In the genomic region with DNA sequence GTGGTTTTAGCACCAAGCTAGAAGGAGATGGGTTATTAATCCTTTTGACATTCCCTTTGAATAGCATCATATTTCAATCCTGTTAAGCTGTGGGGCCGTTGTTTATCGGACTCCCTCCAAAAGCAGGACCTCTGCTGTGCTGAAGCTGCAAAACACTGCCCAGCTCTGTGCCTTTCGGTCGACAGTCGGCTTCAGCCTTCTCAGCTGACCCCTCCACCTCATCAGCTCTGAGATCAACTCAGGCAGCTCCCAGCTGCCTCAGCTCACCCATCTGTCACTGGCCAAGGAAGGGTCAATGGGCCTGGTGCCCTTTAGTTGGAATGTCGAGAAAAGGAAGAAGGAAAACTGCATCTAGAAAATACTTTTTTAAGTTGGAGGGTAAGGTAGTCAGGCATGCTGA, we compare ENCODE assay signal across 22 cellular contexts.
"Had no signal": no experiment of that assay in that cellular context is flagged by ENCODE, and none has a peak within 500 bp of the region (broad histone marks: within the 10 kb centered on the region; RNA-seq: fewer than 3 reads in every experiment).

No MANE protein-coding gene starts in this region.

- H3K27me3 ChIP-seq: right atrium auricular region, thyroid gland had no signal

- DNase-seq: central memory CD4-positive, alpha-beta T cell; effector CD4-positive, alpha-beta T cell; endodermal cell; erythroblast; foreskin melanocyte; heart left ventricle; hypothalamus; kidney glomerular epithelial cell; lower lobe of right lung; sigmoid colon; small intestine; stimulated activated CD4-positive, alpha-beta T cell treated with anti-CD3 and anti-CD28 coated beads, Interleukin-4, amount 100 ng/mL, for 1 hour; stimulated activated CD8-positive, alpha-beta memory T cell treated with anti-CD3 and anti-CD28 coated beads, Interleukin-4, amount 100 ng/mL, for 48 hours; stimulated activated naive CD8-positive, alpha-beta T cell treated with anti-CD3 and anti-CD28 coated beads, Interleukin-15, Interleukin-2, amounts not matched to agents 100 U/mL and 50 U/mL, for 24 hours; thyroid gland had no signal

- H3K36me3 ChIP-seq: heart left ventricle, lower lobe of right lung, neutrophil, right atrium auricular region, sigmoid colon, suprapubic skin, thyroid gland had no signal

- H3K9me3 ChIP-seq: heart left ventricle, lower lobe of right lung, neutrophil, right atrium auricular region, sigmoid colon, suprapubic skin, thyroid gland had no signal

- H3K4me1 ChIP-seq: heart left ventricle, lower lobe of right lung, right atrium auricular region, sigmoid colon, suprapubic skin had no signal

- ATAC-seq: heart left ventricle; left lobe of liver; lower lobe of right lung; natural killer cell treated with Interleukin-12 subunit alpha and Interleukin-12 subunit beta and Interleukin-15 and Interleukin-18, amount 100 ng/mL, for 72 hours; stimulated activated effector memory CD8-positive, alpha-beta T cell treated with anti-CD3 and anti-CD28 coated beads, Interleukin-12 subunit alpha, Interleukin-12 subunit beta, amount 100 ng/mL, for 72 hours; stimulated activated naive CD8-positive, alpha-beta T cell treated with anti-CD3 and anti-CD28 coated beads, Interleukin-15, Interleukin-2, amounts not matched to agents 100 U/mL and 50 U/mL, for 24 hours had no signal

- H3K27ac ChIP-seq: coronary artery, heart left ventricle, lower lobe of right lung, neutrophil, right atrium auricular region, sigmoid colon, suprapubic skin, thyroid gland had no signal

- H3K4me3 ChIP-seq: coronary artery, heart left ventricle, lower lobe of right lung, right atrium auricular region, sigmoid colon, suprapubic skin, thyroid gland had no signal
